In the genomic region with DNA sequence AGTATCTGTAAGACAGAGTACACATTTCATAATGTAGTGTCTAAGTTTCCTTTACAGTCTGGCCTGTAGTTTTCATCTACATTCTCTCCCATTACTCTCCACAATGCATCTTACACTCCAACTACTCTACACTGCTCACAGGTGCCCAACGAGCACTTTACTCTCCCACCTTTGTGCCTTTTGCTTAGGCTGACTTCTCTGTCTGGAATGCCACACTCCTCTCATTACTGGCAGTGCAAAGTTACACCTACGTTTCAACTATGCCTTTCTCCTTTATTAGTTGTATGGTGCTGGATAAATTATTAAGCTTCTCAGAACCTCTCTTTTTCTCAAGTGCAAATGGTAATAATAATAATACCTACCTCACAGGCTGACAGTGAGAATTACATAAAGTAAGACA, we compare ENCODE assay signal across 30 cellular contexts.
"Had no signal": no experiment of that assay in that cellular context is flagged by ENCODE, and none has a peak within 500 bp of the region (broad histone marks: within the 10 kb centered on the region; RNA-seq: fewer than 3 reads in every experiment).

No MANE protein-coding gene starts in this region.

- H3K9me3 ChIP-seq: adrenal gland, body of pancreas had no signal

- DNase-seq: activated B cell treated with CpG ODN at 0.5 μM for 24 hours; activated CD4-positive, alpha-beta T cell treated with anti-CD3 and anti-CD28 coated beads for 48 hours; activated CD4-positive, alpha-beta T cell treated with anti-CD3 and anti-CD28 coated beads, Interleukin-2, amount 50 U/mL, for 1 hour; activated CD4-positive, alpha-beta T cell treated with anti-CD3 and anti-CD28 coated beads, Interleukin-2, amount 50 U/mL, for 48 hours; activated CD8-positive, alpha-beta memory T cell treated with anti-CD3 and anti-CD28 coated beads for 24 hours; activated CD8-positive, alpha-beta T cell treated with anti-CD3 and anti-CD28 coated beads for 36 hours; activated effector memory CD4-positive, alpha-beta T cell treated with anti-CD3 and anti-CD28 coated beads, Interleukin-2, amount 50 U/mL, for 16 hours; activated naive CD4-positive, alpha-beta T cell treated with anti-CD3 and anti-CD28 coated beads for 36 hours; activated naive CD8-positive, alpha-beta T cell treated with anti-CD3 and anti-CD28 coated beads for 36 hours; activated naive CD8-positive, alpha-beta T cell treated with anti-CD3 and anti-CD28 coated beads, Interleukin-2, amount 50 U/mL, for 24 hours; activated T-cell treated with anti-CD3 and anti-CD28 coated beads, Interleukin-2, amount 50 U/mL, for 4 hours; adrenal gland; amygdala; aorta; body of pancreas; caudate nucleus; cortex of kidney; effector CD8-positive, alpha-beta T cell; endodermal cell; foreskin fibroblast; T-helper 1 cell; T-helper 17 cell; T1000; WERI-Rb-1 had no signal

- H3K9me3 Mint-ChIP-seq: activated CD8-positive, alpha-beta T cell treated with anti-CD3 and anti-CD28 coated beads for 36 hours; activated naive CD4-positive, alpha-beta T cell treated with anti-CD3 and anti-CD28 coated beads for 36 hours; activated naive CD4-positive, alpha-beta T cell treated with anti-CD3 and anti-CD28 coated beads, Interleukin-2, amount 50 U/mL, for 24 hours; activated T-cell treated with anti-CD3 and anti-CD28 coated beads, Interleukin-2, amount 50 U/mL, for 4 hours; activated T-helper 1 cell treated with anti-CD3 and anti-CD28 coated beads, Interleukin-12 subunit alpha, Interleukin-12 subunit beta, Interleukin-2, Interleukin-4 antibody, amounts not matched to agents 30 ng/mL and 10 ng/mL and 1 ng/mL, durations not matched to agents 14 hours and 24 hours and 36 hours; T-helper 2 cell treated with Interferon-gamma antibody and Interleukin-4, amounts not matched to agents 5 μg/mL and 100 μg/mL, for 36 hours had no signal

- H3K36me3 ChIP-seq: adrenal gland, WERI-Rb-1 had no signal

- H3K4me3 ChIP-seq: adrenal gland, body of pancreas had no signal

- H3K27me3 ChIP-seq: adrenal gland, body of pancreas had no signal

- H3K4me1 Mint-ChIP-seq: activated naive CD4-positive, alpha-beta T cell treated with anti-CD3 and anti-CD28 coated beads, Interleukin-2, amount 50 U/mL, for 24 hours; activated naive CD8-positive, alpha-beta T cell treated with anti-CD3 and anti-CD28 coated beads, Interleukin-2, amount 50 U/mL, for 24 hours had no signal

- H3K27me3 Mint-ChIP-seq: activated B cell treated with CpG ODN at 0.5 μM for 24 hours; activated CD8-positive, alpha-beta T cell treated with anti-CD3 and anti-CD28 coated beads for 36 hours; activated naive CD4-positive, alpha-beta T cell treated with anti-CD3 and anti-CD28 coated beads, Interleukin-2, amount 50 U/mL, for 24 hours; activated naive CD8-positive, alpha-beta T cell treated with anti-CD3 and anti-CD28 coated beads for 36 hours; activated naive CD8-positive, alpha-beta T cell treated with anti-CD3 and anti-CD28 coated beads, Interleukin-2, amount 50 U/mL, for 24 hours; T-helper 17 cell had no signal

- H3K36me3 Mint-ChIP-seq: activated naive CD4-positive, alpha-beta T cell treated with anti-CD3 and anti-CD28 coated beads, Interleukin-2, amount 50 U/mL, for 24 hours had no signal

- H3K27ac ChIP-seq: adrenal gland, body of pancreas, WERI-Rb-1 had no signal

- H3K4me1 ChIP-seq: adrenal gland, body of pancreas had no signal

- H3K4me3 Mint-ChIP-seq: activated B cell treated with CpG ODN at 0.5 μM for 24 hours; activated CD8-positive, alpha-beta T cell treated with anti-CD3 and anti-CD28 coated beads for 36 hours; activated naive CD4-positive, alpha-beta T cell treated with anti-CD3 and anti-CD28 coated beads for 36 hours; activated naive CD4-positive, alpha-beta T cell treated with anti-CD3 and anti-CD28 coated beads, Interleukin-2, amount 50 U/mL, for 24 hours; activated naive CD8-positive, alpha-beta T cell treated with anti-CD3 and anti-CD28 coated beads for 36 hours; activated naive CD8-positive, alpha-beta T cell treated with anti-CD3 and anti-CD28 coated beads, Interleukin-2, amount 50 U/mL, for 24 hours; activated T-cell treated with anti-CD3 and anti-CD28 coated beads, Interleukin-2, amount 50 U/mL, for 4 hours; activated T-helper 1 cell treated with anti-CD3 and anti-CD28 coated beads, Interleukin-12 subunit alpha, Interleukin-12 subunit beta, Interleukin-2, Interleukin-4 antibody, amounts not matched to agents 30 ng/mL and 10 ng/mL and 1 ng/mL, durations not matched to agents 14 hours and 24 hours and 36 hours; endodermal cell; T-helper 17 cell; T-helper 2 cell treated with Interferon-gamma antibody and Interleukin-4, amounts not matched to agents 5 μg/mL and 100 μg/mL, for 36 hours had no signal

- ATAC-seq: activated CD4-positive, CD25-positive, alpha-beta regulatory T cell treated with anti-CD3 and anti-CD28 coated beads, Interleukin-2, amount 50 U/mL, for 24 hours; activated CD8-positive, alpha-beta T cell treated with anti-CD3 and anti-CD28 coated beads for 36 hours; activated naive CD8-positive, alpha-beta T cell treated with anti-CD3 and anti-CD28 coated beads, Interleukin-2, amount 50 U/mL, for 24 hours; activated T-cell treated with anti-CD3 and anti-CD28 coated beads, Interleukin-2, amount 50 U/mL, for 4 hours; body of pancreas; esophagus mucosa; T-helper 17 cell had no signal

- H3K27ac Mint-ChIP-seq: activated B cell treated with CpG ODN at 0.5 μM for 24 hours; activated CD8-positive, alpha-beta T cell treated with anti-CD3 and anti-CD28 coated beads for 36 hours; activated naive CD4-positive, alpha-beta T cell treated with anti-CD3 and anti-CD28 coated beads for 36 hours; activated naive CD4-positive, alpha-beta T cell treated with anti-CD3 and anti-CD28 coated beads, Interleukin-2, amount 50 U/mL, for 24 hours; activated naive CD8-positive, alpha-beta T cell treated with anti-CD3 and anti-CD28 coated beads for 36 hours; activated naive CD8-positive, alpha-beta T cell treated with anti-CD3 and anti-CD28 coated beads, Interleukin-2, amount 50 U/mL, for 24 hours; activated T-helper 1 cell treated with anti-CD3 and anti-CD28 coated beads, Interleukin-12 subunit alpha, Interleukin-12 subunit beta, Interleukin-2, Interleukin-4 antibody, amounts not matched to agents 30 ng/mL and 10 ng/mL and 1 ng/mL, durations not matched to agents 14 hours and 24 hours and 36 hours; activated T-helper 2 cell treated with anti-CD3 and anti-CD28 coated beads, Interferon-gamma antibody, Interleukin-2, Interleukin-4, amounts not matched to agents 10 μg/mL and 5 μg/mL and 100 μg/mL, durations not matched to agents 14 hours and 24 hours and 36 hours; endodermal cell; T-helper 17 cell; T-helper 2 cell treated with Interferon-gamma antibody and Interleukin-4, amounts not matched to agents 5 μg/mL and 100 μg/mL, for 36 hours had no signal
